In the genomic region with DNA sequence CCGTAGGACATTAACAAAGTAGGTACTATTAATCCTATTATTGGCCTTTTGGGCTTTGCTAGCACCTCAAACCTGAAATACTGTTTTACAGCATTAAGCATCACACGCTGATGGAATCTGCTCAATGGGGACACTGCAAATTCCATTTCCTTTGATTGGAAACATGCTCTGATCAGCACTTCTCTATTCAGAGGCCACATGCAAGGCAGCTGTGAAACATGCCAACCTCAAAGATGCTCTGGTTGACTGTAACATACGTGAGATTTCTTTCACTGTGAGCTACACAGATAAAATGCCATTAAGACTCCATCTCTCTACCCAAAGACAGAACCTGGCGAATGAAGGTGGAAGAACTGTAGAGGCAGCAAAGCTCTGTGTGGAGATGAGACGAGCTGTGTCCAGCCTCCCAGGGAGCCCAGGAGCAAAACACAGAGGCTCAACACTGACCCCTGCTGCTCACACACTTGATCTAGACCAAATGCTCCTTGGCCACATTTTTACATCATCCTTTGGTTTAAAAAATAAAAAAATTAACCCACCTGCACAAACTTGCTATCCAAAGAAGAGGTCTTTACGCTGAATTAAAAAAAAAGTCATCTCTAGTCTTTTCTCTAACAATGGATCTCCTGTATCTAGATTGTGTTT, we compare ENCODE assay signal across 8 cellular contexts. TPM values are rescaled to one million over a fixed set of nuclear protein-coding genes. Genes with fewer than 3 reads are reported as not detected.
DNase-seq lines count a peak whose midpoint lies in the region; ATAC-seq and TF ChIP-seq lines count a peak whose summit lies in the region.

No MANE protein-coding gene starts in this region.

- H3K36me3 ChIP-seq in ascending aorta = peaks cover 0 to 3% of the 10 kb centered on the region in 2 donors

- H3K4me1 ChIP-seq in ascending aorta = peaks cover 0 to 12% of the 10 kb centered on the region in 2 donors

- H3K27ac ChIP-seq in ascending aorta = no peak overlapping the region

- intact Hi-C loops in ascending aorta (cut with DNase I) = no loop called here

- no peaks in the 10 kb centered on the region for H3K27me3 ChIP-seq in ascending aorta

- no peak overlapping the region for H3K4me3 ChIP-seq in ascending aorta

- H3K9me3 ChIP-seq in ascending aorta = no peaks in the 10 kb centered on the region

- DNase-seq in COLO668 (lab: John Stamatoyannopoulos, UW; ENCODE audit: unreplicated experiment) (peak; percentile 33), GM19238 (ENCODE audit: insufficient read length, low spot score) (peak; percentile 16), ascending aorta (ENCODE audit: low spot score in 2 of 2) (no peak), iPS-NIHi11 (ENCODE audit: low spot score) (peak; percentile 58), NCI-H1930 (lab: John Stamatoyannopoulos, UW) (no peak)
- DNase-seq in stimulated activated CD8-positive, alpha-beta memory T cell treated with anti-CD3 and anti-CD28 coated beads, Interleukin-12 subunit alpha, Interleukin-12 subunit beta, amount 100 ng/mL, for 1 hour (ENCODE audit: low read depth) = peak; percentile 23

- TF ChIP-seq CTCF in ascending aorta (IDR thresholded peaks at IDR 0.05) = peak in 2 of 3 experiments; percentile 21 to 48

- peak; percentile 83 for ATAC-seq in HG03175 (IDR thresholded peaks at IDR 0.05; ENCODE audit: unreplicated experiment)
- peak; percentile 92 for ATAC-seq in SK-N-SH treated with all-trans-retinoic acid at 6 μM for 48 hours

TF ChIP-seq in SK-N-SH treated with all-trans-retinoic acid at 6 μM for 48 hours, 23 proteins besides CTCF, POLR2A, EP300 and RAD21:
- TF ChIP-seq ZC3H10 (CRISPR knock-in tag; IDR thresholded peaks at IDR 0.05) = no peak
- TF ChIP-seq ZFP3 (CRISPR knock-in tag; IDR thresholded peaks at IDR 0.05) = no peak
- TF ChIP-seq ARNTL (CRISPR knock-in tag; IDR thresholded peaks at IDR 0.05; ENCODE audit: borderline replicate concordance, low read depth) = no peak
- TF ChIP-seq BACH2 (CRISPR knock-in tag; IDR thresholded peaks at IDR 0.05; ENCODE audit: borderline replicate concordance) = no peak
- TF ChIP-seq ZFP30 (CRISPR knock-in tag; IDR thresholded peaks at IDR 0.05) = no peak
- TF ChIP-seq PPARA (CRISPR knock-in tag; IDR thresholded peaks at IDR 0.05; ENCODE audit: borderline replicate concordance) = no peak
- no peak for TF ChIP-seq ZNF8 (CRISPR knock-in tag; IDR thresholded peaks at IDR 0.05)
- no peak for TF ChIP-seq GLIS3 (CRISPR knock-in tag; IDR thresholded peaks at IDR 0.05)
- no peak for TF ChIP-seq RARB (CRISPR knock-in tag; IDR thresholded peaks at IDR 0.05)
- TF ChIP-seq ZNF70 (CRISPR knock-in tag; IDR thresholded peaks at IDR 0.05) = no peak

RNA-seq across cellular contexts. Expression of a gene that starts 8.0 kb away (rescaled TPM):
- 82.2 TPM for total RNA-seq in ascending aorta

Comparison
In these comparisons a context has a peak if more than half of its experiments do, and no peak if none do; other contexts are left out.
1. DNase-seq: peak in COLO668 (single experiment), GM19238 (single experiment), iPS-NIHi11 (single experiment) and stimulated activated CD8-positive, alpha-beta memory T cell treated with anti-CD3 and anti-CD28 coated beads, Interleukin-12 subunit alpha, Interleukin-12 subunit beta, amount 100 ng/mL, for 1 hour (single experiment); none in ascending aorta (0 of 2) and NCI-H1930 (0 of 2).